ENCODE assay signal across 9 cellular contexts in the genomic region with DNA sequence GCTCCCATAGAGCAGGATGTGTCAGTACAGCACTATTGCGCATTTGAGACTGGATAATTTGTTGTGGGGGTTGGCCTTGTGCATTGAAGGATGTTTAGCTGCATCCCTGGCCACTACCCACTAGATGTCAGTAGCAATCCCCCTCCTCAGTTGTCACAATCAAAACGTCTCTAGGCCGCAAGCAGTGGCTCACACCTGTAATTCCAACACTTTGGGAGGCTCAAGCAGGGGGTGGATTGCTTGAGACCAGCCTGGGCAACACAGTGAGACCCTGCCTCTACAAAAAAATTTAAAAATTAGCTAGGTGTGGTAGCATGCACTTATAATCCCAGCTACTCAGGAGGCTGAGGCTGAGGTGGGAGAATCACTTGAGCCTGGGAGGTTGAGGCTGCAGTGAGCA. TPM values are rescaled to one million over a fixed set of nuclear protein-coding genes. Genes with fewer than 3 reads are reported as not detected.
A peak's percentile ranks its signal among the peaks of the same experiment; 100 is the strongest.
DNase-seq lines count a peak whose midpoint lies in the region; ATAC-seq and TF ChIP-seq lines count a peak whose summit lies in the region.
"Had no signal": no experiment of that assay in that cellular context is flagged by ENCODE, and none has a peak within 500 bp of the region (broad histone marks: within the 10 kb centered on the region; RNA-seq: fewer than 3 reads in every experiment).

No MANE protein-coding gene starts in this region.

- TF ChIP-seq POLR2A in erythroblast (IDR thresholded peaks at IDR 0.05; ENCODE audit: low read length): no peak

- H3K9me3 ChIP-seq in colonic mucosa: no peaks in the 10 kb centered on the region

- intact Hi-C loops in natural killer cell (cut with micrococcal nuclease): no loop called here
- intact Hi-C loops in colonic mucosa (cut with DNase I): no loop called here

- no peaks in the 10 kb centered on the region for H3K36me3 ChIP-seq in colonic mucosa

- H3K4me1 ChIP-seq in colonic mucosa: no peaks in the 10 kb centered on the region

- DNase-seq in natural killer cell (no peak), NOMO-1 (lab: John Stamatoyannopoulos, UW; ENCODE audit: unreplicated experiment in 2 of 2) (peak; percentile 6 to 31), erythroblast (lab: John Stamatoyannopoulos, UW) (peak; percentile 6 to 20), colonic mucosa (no peak), dedifferentiated amniotic fluid mesenchymal stem cell (ENCODE audit: extremely low spot score) (no peak), midbrain (lab: John Stamatoyannopoulos, UW) (no peak)
- no peak for DNase-seq in natural killer cell treated with Interleukin-12 subunit alpha and Interleukin-12 subunit beta and Interleukin-15 and Interleukin-18, amount 100 ng/mL, for 72 hours (ENCODE audit: low spot score)
- no peak for DNase-seq in effector CD8-positive, alpha-beta T cell (lab: John Stamatoyannopoulos, UW)
- DNase-seq: activated effector memory CD4-positive, alpha-beta T cell treated with Interleukin-2 at 50 U/mL for 16 hours had no signal

- no peak overlapping the region for H3K4me3 Mint-ChIP-seq in natural killer cell
- no peak overlapping the region for H3K4me3 Mint-ChIP-seq in natural killer cell treated with Interleukin-12 subunit alpha and Interleukin-12 subunit beta and Interleukin-15 and Interleukin-18, amount 100 ng/mL, for 72 hours

- peak; percentile 26 for TF ChIP-seq CTCF in natural killer cell (IDR thresholded peaks at IDR 0.05)
- TF ChIP-seq CTCF in colonic mucosa (IDR thresholded peaks at IDR 0.05): no peak

- no peaks in the 10 kb centered on the region for H3K27me3 ChIP-seq in colonic mucosa

- peak in 1 of 3 donors; percentile 59 for ATAC-seq in natural killer cell
- ATAC-seq in natural killer cell treated with Interleukin-12 subunit alpha and Interleukin-12 subunit beta and Interleukin-15 and Interleukin-18, amount 100 ng/mL, for 72 hours: no peak

- H3K27ac Mint-ChIP-seq in natural killer cell: no peak overlapping the region
- H3K27ac Mint-ChIP-seq in natural killer cell treated with Interleukin-12 subunit alpha and Interleukin-12 subunit beta and Interleukin-15 and Interleukin-18, amount 100 ng/mL, for 72 hours: no peak overlapping the region

- H3K9me3 Mint-ChIP-seq in natural killer cell: no peaks in the 10 kb centered on the region
- no peaks in the 10 kb centered on the region for H3K9me3 Mint-ChIP-seq in natural killer cell treated with Interleukin-12 subunit alpha and Interleukin-12 subunit beta and Interleukin-15 and Interleukin-18, amount 100 ng/mL, for 72 hours

- no peak overlapping the region for H3K27ac ChIP-seq in colonic mucosa

- H3K4me1 Mint-ChIP-seq in natural killer cell: peaks cover 0 to 4% of the 10 kb centered on the region in 2 donors
- no peaks in the 10 kb centered on the region for H3K4me1 Mint-ChIP-seq in natural killer cell treated with Interleukin-12 subunit alpha and Interleukin-12 subunit beta and Interleukin-15 and Interleukin-18, amount 100 ng/mL, for 72 hours (ENCODE audit: low read depth in 2 of 2)

- no peaks in the 10 kb centered on the region for H3K27me3 Mint-ChIP-seq in natural killer cell (ENCODE audit: low read depth in 2 of 2)
- H3K27me3 Mint-ChIP-seq in natural killer cell treated with Interleukin-12 subunit alpha and Interleukin-12 subunit beta and Interleukin-15 and Interleukin-18, amount 100 ng/mL, for 72 hours: no peaks in the 10 kb centered on the region

- no peaks in the 10 kb centered on the region for H3K36me3 Mint-ChIP-seq in natural killer cell
- peaks cover 5% of the 10 kb centered on the region for H3K36me3 Mint-ChIP-seq in natural killer cell treated with Interleukin-12 subunit alpha and Interleukin-12 subunit beta and Interleukin-15 and Interleukin-18, amount 100 ng/mL, for 72 hours

- H3K4me3 ChIP-seq in colonic mucosa: no peak overlapping the region

- no peak overlapping the region for H3K9ac ChIP-seq in colonic mucosa (ENCODE audit: low read depth in 2 of 2, low read length in 2 of 2)

RNA-seq across cellular contexts. Expression of gene CENPV, which starts 48.4 kb away (rescaled TPM):
- total RNA-seq in natural killer cell (10 to 100 TPM; 11.3 to 20.0 (median 15.1) TPM), colonic mucosa (10 to 100 TPM; 60.6 to 77.4 TPM)
- 10 to 100 TPM; 24.7 to 71.1 TPM for total RNA-seq in natural killer cell treated with Interleukin-12 subunit alpha and Interleukin-12 subunit beta and Interleukin-15 and Interleukin-18, amount 100 ng/mL, for 72 hours

Comparison
In these comparisons a context has a peak if more than half of its experiments do, and no peak if none do; other contexts are left out.
1. DNase-seq: peak in NOMO-1 (2 of 2) and erythroblast (2 of 2); none in natural killer cell (single experiment), natural killer cell treated with Interleukin-12 subunit alpha and Interleukin-12 subunit beta and Interleukin-15 and Interleukin-18, amount 100 ng/mL, for 72 hours (single experiment), colonic mucosa (single experiment), effector CD8-positive, alpha-beta T cell (single experiment), dedifferentiated amniotic fluid mesenchymal stem cell (single experiment) and midbrain (single experiment).